ENCODE assay signal across 8 cellular contexts in genomic region chr15:85795320-85795668, GRCh38. TPM values are rescaled to one million over a fixed set of nuclear protein-coding genes. Genes with fewer than 3 reads are reported as not detected.
DNase-seq lines count a peak whose midpoint lies in the region; ATAC-seq, FAIRE-seq and TF ChIP-seq lines count a peak whose summit lies in the region.

No MANE protein-coding gene starts in this region.

- peaks cover 19% of the 10 kb centered on the region for H3K4me1 Mint-ChIP-seq in activated CD8-positive, alpha-beta memory T cell treated with anti-CD3 and anti-CD28 coated beads, Interleukin-2, amount 10 ng/mL, durations not matched to agents 7 days and 5 days

- intact Hi-C loops in testis (cut with DNase I; ENCODE audit: low total_unique reads): no loop called here

- 20 to 28% methylated on average over 8 of the region's 8 CpGs for WGBS in testis, 2 donors

- no peak for TF ChIP-seq POLR2A in testis (IDR thresholded peaks at IDR 0.05)

- H3K36me3 ChIP-seq in keratinocyte (ENCODE audit: control insufficient read depth in 2 of 2, extremely low read depth in 1 of 2, insufficient read depth in 2 of 2, low read length in 2 of 2): no peaks in the 10 kb centered on the region
- H3K36me3 ChIP-seq in testis (ENCODE audit: low read depth, missing control alignments): no peaks in the 10 kb centered on the region

- H3K9me3 ChIP-seq in keratinocyte (ENCODE audit: control insufficient read depth, low read depth, low read length): no peaks in the 10 kb centered on the region
- H3K9me3 ChIP-seq in testis: no peaks in the 10 kb centered on the region

- peak overlapping the region; percentile 96 for H2AFZ ChIP-seq in keratinocyte (ENCODE audit: control insufficient read depth, low read length)

- CTCF ChIA-PET in activated CD8-positive, alpha-beta memory T cell treated with anti-CD3 and anti-CD28 coated beads, Interleukin-2, amount 10 ng/mL, durations not matched to agents 7 days and 5 days (lab: Charles Lee): no interaction called here

- H3K4me1 ChIP-seq in keratinocyte (ENCODE audit: control insufficient read depth, extremely low read depth, insufficient read depth, low read length) (peaks cover 17% of the 10 kb centered on the region), testis (peaks cover 10% of the 10 kb centered on the region)

- dilution Hi-C loops in keratinocyte (cut with MboI; ENCODE audit: extremely low pct_ligation_motif_present, low sequenced_read_pairs): no loop called here

- ATAC-seq in activated CD8-positive, alpha-beta memory T cell treated with anti-CD3 and anti-CD28 coated beads, Interleukin-2, amount 10 ng/mL, durations not matched to agents 7 days and 5 days: no peak
- ATAC-seq in GM21529 (IDR thresholded peaks at IDR 0.05; ENCODE audit: unreplicated experiment): no peak

- H3K27me3 Mint-ChIP-seq in activated CD8-positive, alpha-beta memory T cell treated with anti-CD3 and anti-CD28 coated beads, Interleukin-2, amount 10 ng/mL, durations not matched to agents 7 days and 5 days: no peaks in the 10 kb centered on the region

- H3K36me3 Mint-ChIP-seq in activated CD8-positive, alpha-beta memory T cell treated with anti-CD3 and anti-CD28 coated beads, Interleukin-2, amount 10 ng/mL, durations not matched to agents 7 days and 5 days: no peaks in the 10 kb centered on the region

- H3K27ac ChIP-seq in keratinocyte (ENCODE audit: control insufficient read depth, insufficient read depth, low read length) (peak overlapping the region; percentile 49), testis (no peak overlapping the region)

- DNase-seq in activated CD8-positive, alpha-beta memory T cell treated with anti-CD3 and anti-CD28 coated beads, Interleukin-2, amount 10 ng/mL, durations not matched to agents 7 days and 5 days: no peak
- DNase-seq in activated CD8-positive, alpha-beta memory T cell treated with anti-CD3 and anti-CD28 coated beads for 24 hours: no peak
- DNase-seq in keratinocyte (ENCODE audit: low read depth, low spot score) (no peak), testis (no peak), NCI-H2227 (lab: John Stamatoyannopoulos, UW; ENCODE audit: unreplicated experiment) (no peak), NCI-H2171 treated with DMSO at 0.1 percent for 48 hours (lab: John Stamatoyannopoulos, UW) (no peak)

- FAIRE-seq in keratinocyte (lab: Jason Lieb, UNC): no peak

- TF ChIP-seq CTCF in WI38 (IDR thresholded peaks at IDR 0.05; ENCODE audit: low read depth, low read length): no peak
- TF ChIP-seq CTCF in keratinocyte (optimal IDR thresholded peaks at IDR 0.05 in 1 of 3, IDR thresholded peaks at IDR 0.05 in 1 of 3, conservative IDR thresholded peaks at IDR 0.05 in 1 of 3; ENCODE audit: extremely low read depth in 1 of 3, insufficient read depth in 2 of 3, low read length in 3 of 3): no peak
- TF ChIP-seq CTCF in testis (IDR thresholded peaks at IDR 0.05): no peak

- H3K9me3 Mint-ChIP-seq in activated CD8-positive, alpha-beta memory T cell treated with anti-CD3 and anti-CD28 coated beads, Interleukin-2, amount 10 ng/mL, durations not matched to agents 7 days and 5 days (ENCODE audit: low read depth): no peaks in the 10 kb centered on the region

- peak overlapping the region; percentile 67 for H3K9ac ChIP-seq in keratinocyte (ENCODE audit: control insufficient read depth, extremely low read depth, insufficient read depth, low read length)

- peaks cover 29% of the 10 kb centered on the region for H3K79me2 ChIP-seq in keratinocyte (ENCODE audit: control insufficient read depth, insufficient read depth, low read length)

- H3K27ac Mint-ChIP-seq in activated CD8-positive, alpha-beta memory T cell treated with anti-CD3 and anti-CD28 coated beads, Interleukin-2, amount 10 ng/mL, durations not matched to agents 7 days and 5 days: peak overlapping the region; percentile 47

- H3K4me3 Mint-ChIP-seq in activated CD8-positive, alpha-beta memory T cell treated with anti-CD3 and anti-CD28 coated beads, Interleukin-2, amount 10 ng/mL, durations not matched to agents 7 days and 5 days: peak overlapping the region; percentile 80

- H3K9me1 ChIP-seq in keratinocyte (ENCODE audit: control insufficient read depth, extremely low read depth, insufficient read depth, low read length): no peaks in the 10 kb centered on the region

- no peaks in the 10 kb centered on the region for H4K20me1 ChIP-seq in keratinocyte (ENCODE audit: control insufficient read depth, extremely low read depth, insufficient read depth, low read length)

- H3K4me3 ChIP-seq in WI38 (ENCODE audit: low read depth, low read length) (peak overlapping the region; percentile 55), keratinocyte (ENCODE audit: control insufficient read depth in 2 of 3, extremely low read depth in 1 of 3, insufficient read depth in 2 of 3, low read depth in 1 of 3, low read length in 3 of 3) (peak overlapping the region in 2 of 3 experiments; percentile 67 to 80), testis (peak overlapping the region; percentile 74 to 92)

- H3K27me3 ChIP-seq in keratinocyte (ENCODE audit: control insufficient read depth, extremely low read depth, insufficient read depth, low read length): no peaks in the 10 kb centered on the region
- no peaks in the 10 kb centered on the region for H3K27me3 ChIP-seq in testis

- peak overlapping the region; percentile 99 for H3K4me2 ChIP-seq in keratinocyte (ENCODE audit: control insufficient read depth, extremely low read depth, insufficient read depth, low read depth, low read length)

RNA-seq across cellular contexts. Expression of gene KLHL25, which starts 0.6 kb away (rescaled TPM):
- 1 to 10 TPM; 4.3 to 4.5 TPM for total RNA-seq in activated CD8-positive, alpha-beta memory T cell treated with anti-CD3 and anti-CD28 coated beads, Interleukin-2, amount 10 ng/mL, durations not matched to agents 7 days and 5 days
- polyA plus RNA-seq in keratinocyte: 2.1 to 4.4 TPM (median 2.7 TPM) in 3 replicates
- polyA plus RNA-seq in keratinocyte (2011; ENCODE audit: low read depth): 0.60 TPM
- polyA plus RNA-seq in keratinocyte (2011; cell fraction: cytosol; rRNA removed): 1.5 and 2.4 TPM in 2 replicates
- polyA plus RNA-seq in keratinocyte (2011; cell fraction: nucleus; rRNA removed): 5.1 and 6.5 TPM in 2 replicates
- 2.7 and 2.8 TPM in 2 replicates for polyA plus RNA-seq in keratinocyte (2012; ENCODE audit: low replicate concordance)
- 3.1 to 7.2 TPM (median 4.1 TPM) in 3 replicates for polyA minus RNA-seq in keratinocyte
- 3.3 TPM for polyA minus RNA-seq in keratinocyte (2011; cell fraction: cytosol; rRNA and poly(A)+ RNA removed)
- polyA minus RNA-seq in keratinocyte (2011; cell fraction: nucleus; rRNA and poly(A)+ RNA removed): 5.3 and 5.4 TPM in 2 replicates
- 10 to 100 TPM; 42.6 to 50.1 TPM for total RNA-seq in testis
- 19.6 TPM for polyA plus RNA-seq in testis (ENCODE audit: insufficient read depth, low read depth, low replicate concordance)

Comparison
In these comparisons a context has a peak if more than half of its experiments do, and no peak if none do; other contexts are left out.
1. RNA of gene KLHL25, which starts 0.6 kb away (total RNA-seq): 42.6 to 50.1 TPM in testis; 4.3 to 4.5 TPM in activated CD8-positive, alpha-beta memory T cell treated with anti-CD3 and anti-CD28 coated beads, Interleukin-2, amount 10 ng/mL, durations not matched to agents 7 days and 5 days; every median in the first group is over 4 times any median in the second.
2. Peak in every context shown above with its lines, with median percentiles within 50 percentile points of each other: H3K4me3 ChIP-seq.